ENCODE assay signal across 1 cellular context in genomic region chr15:68820205-68820588, GRCh38.
TF ChIP-seq lines count a peak whose summit lies in the region.

No MANE protein-coding gene starts in this region.

TF ChIP-seq in HepG2, 621 proteins besides CTCF, POLR2A, EP300 and RAD21 (continued from another document):
- TF ChIP-seq, protein P1, sequence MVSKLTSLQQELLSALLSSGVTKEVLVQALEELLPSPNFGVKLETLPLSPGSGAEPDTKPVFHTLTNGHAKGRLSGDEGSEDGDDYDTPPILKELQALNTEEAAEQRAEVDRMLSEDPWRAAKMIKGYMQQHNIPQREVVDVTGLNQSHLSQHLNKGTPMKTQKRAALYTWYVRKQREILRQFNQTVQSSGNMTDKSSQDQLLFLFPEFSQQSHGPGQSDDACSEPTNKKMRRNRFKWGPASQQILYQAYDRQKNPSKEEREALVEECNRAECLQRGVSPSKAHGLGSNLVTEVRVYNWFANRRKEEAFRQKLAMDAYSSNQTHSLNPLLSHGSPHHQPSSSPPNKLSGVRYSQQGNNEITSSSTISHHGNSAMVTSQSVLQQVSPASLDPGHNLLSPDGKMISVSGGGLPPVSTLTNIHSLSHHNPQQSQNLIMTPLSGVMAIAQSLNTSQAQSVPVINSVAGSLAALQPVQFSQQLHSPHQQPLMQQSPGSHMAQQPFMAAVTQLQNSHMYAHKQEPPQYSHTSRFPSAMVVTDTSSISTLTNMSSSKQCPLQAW (CRISPR knock-in tag; IDR thresholded peaks at IDR 0.05) = no peak
- TF ChIP-seq, protein P2, sequence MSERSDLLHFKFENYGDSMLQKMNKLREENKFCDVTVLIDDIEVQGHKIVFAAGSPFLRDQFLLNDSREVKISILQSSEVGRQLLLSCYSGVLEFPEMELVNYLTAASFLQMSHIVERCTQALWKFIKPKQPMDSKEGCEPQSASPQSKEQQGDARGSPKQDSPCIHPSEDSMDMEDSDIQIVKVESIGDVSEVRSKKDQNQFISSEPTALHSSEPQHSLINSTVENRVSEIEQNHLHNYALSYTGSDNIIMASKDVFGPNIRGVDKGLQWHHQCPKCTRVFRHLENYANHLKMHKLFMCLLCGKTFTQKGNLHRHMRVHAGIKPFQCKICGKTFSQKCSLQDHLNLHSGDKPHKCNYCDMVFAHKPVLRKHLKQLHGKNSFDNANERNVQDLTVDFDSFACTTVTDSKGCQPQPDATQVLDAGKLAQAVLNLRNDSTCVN (CRISPR knock-in tag; IDR thresholded peaks at IDR 0.05; ENCODE audit: borderline replicate concordance) = no peak
- TF ChIP-seq KDM1A (CRISPR knock-in tag; IDR thresholded peaks at IDR 0.05) (no peak), ZNF30 (CRISPR knock-in tag; IDR thresholded peaks at IDR 0.05) (no peak), THYN1 (CRISPR knock-in tag; IDR thresholded peaks at IDR 0.05; ENCODE audit: borderline replicate concordance, low read depth) (no peak), ZNF687 (CRISPR knock-in tag; IDR thresholded peaks at IDR 0.05) (peak; percentile 8; the same call in 1 of the 2 replicates), HOXA7 (CRISPR knock-in tag; IDR thresholded peaks at IDR 0.05) (no peak), NFKB2 (CRISPR knock-in tag; IDR thresholded peaks at IDR 0.05; ENCODE audit: borderline replicate concordance) (no peak), TCF7L2 (IDR thresholded peaks at IDR 0.05; ENCODE audit: low read depth, low read length) (no peak), MEIS2 (CRISPR knock-in tag; IDR thresholded peaks at IDR 0.05) (no peak), KDM3A (CRISPR knock-in tag; IDR thresholded peaks at IDR 0.05; ENCODE audit: low read depth) (no peak), RBFOX2 (IDR thresholded peaks at IDR 0.05; ENCODE audit: low read depth, low read length) (peak; percentile 79), ETS1 (CRISPR knock-in tag; IDR thresholded peaks at IDR 0.05) (0 out of 2 replicates have a peak, but pooled peaks have one; percentile 13), FOXK1 (CRISPR knock-in tag; IDR thresholded peaks at IDR 0.05; ENCODE audit: borderline replicate concordance, low read depth) (0 out of 2 replicates have a peak, but pooled peaks have one; percentile 2), ZNF550 (CRISPR knock-in tag; IDR thresholded peaks at IDR 0.05; ENCODE audit: borderline replicate concordance) (no peak), ZNF501 (CRISPR knock-in tag; IDR thresholded peaks at IDR 0.05) (no peak), SRY (CRISPR knock-in tag; IDR thresholded peaks at IDR 0.05) (0 out of 2 replicates have a peak, but pooled peaks have one; percentile 38), CERS6 (CRISPR knock-in tag; IDR thresholded peaks at IDR 0.05) (no peak), ARID3A (IDR thresholded peaks at IDR 0.05; ENCODE audit: low read depth, low read length) (no peak), ZBTB38 (CRISPR knock-in tag; IDR thresholded peaks at IDR 0.05) (no peak; the same call in 1 of the 2 replicates), SOX5 (CRISPR knock-in tag; IDR thresholded peaks at IDR 0.05; ENCODE audit: borderline replicate concordance) (no peak), KLF6 (CRISPR knock-in tag; IDR thresholded peaks at IDR 0.05) (no peak), HMG20A (CRISPR knock-in tag; IDR thresholded peaks at IDR 0.05; ENCODE audit: borderline replicate concordance) (no peak), ZNF44 (CRISPR knock-in tag; IDR thresholded peaks at IDR 0.05) (no peak), HNRNPLL (IDR thresholded peaks at IDR 0.05; ENCODE audit: low read depth, low read length, poor library complexity, severe bottlenecking) (peak; percentile 17), MLX (CRISPR knock-in tag; IDR thresholded peaks at IDR 0.05) (no peak), ZNF20 (CRISPR knock-in tag; IDR thresholded peaks at IDR 0.05) (no peak), ZNF343 (CRISPR knock-in tag; IDR thresholded peaks at IDR 0.05) (0 out of 2 replicates have a peak, but pooled peaks have one; percentile 30), ZNF777 (CRISPR knock-in tag; IDR thresholded peaks at IDR 0.05) (no peak), RNF2 (conservative IDR thresholded peaks at IDR 0.05; ENCODE audit: low read depth) (no peak), AFF4 (CRISPR knock-in tag; IDR thresholded peaks at IDR 0.05) (no peak)
- TF ChIP-seq, protein P3, sequence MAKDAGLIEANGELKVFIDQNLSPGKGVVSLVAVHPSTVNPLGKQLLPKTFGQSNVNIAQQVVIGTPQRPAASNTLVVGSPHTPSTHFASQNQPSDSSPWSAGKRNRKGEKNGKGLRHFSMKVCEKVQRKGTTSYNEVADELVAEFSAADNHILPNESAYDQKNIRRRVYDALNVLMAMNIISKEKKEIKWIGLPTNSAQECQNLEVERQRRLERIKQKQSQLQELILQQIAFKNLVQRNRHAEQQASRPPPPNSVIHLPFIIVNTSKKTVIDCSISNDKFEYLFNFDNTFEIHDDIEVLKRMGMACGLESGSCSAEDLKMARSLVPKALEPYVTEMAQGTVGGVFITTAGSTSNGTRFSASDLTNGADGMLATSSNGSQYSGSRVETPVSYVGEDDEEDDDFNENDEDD (CRISPR knock-in tag; IDR thresholded peaks at IDR 0.05; ENCODE audit: borderline replicate concordance) = no peak
- TF ChIP-seq, protein P4, sequence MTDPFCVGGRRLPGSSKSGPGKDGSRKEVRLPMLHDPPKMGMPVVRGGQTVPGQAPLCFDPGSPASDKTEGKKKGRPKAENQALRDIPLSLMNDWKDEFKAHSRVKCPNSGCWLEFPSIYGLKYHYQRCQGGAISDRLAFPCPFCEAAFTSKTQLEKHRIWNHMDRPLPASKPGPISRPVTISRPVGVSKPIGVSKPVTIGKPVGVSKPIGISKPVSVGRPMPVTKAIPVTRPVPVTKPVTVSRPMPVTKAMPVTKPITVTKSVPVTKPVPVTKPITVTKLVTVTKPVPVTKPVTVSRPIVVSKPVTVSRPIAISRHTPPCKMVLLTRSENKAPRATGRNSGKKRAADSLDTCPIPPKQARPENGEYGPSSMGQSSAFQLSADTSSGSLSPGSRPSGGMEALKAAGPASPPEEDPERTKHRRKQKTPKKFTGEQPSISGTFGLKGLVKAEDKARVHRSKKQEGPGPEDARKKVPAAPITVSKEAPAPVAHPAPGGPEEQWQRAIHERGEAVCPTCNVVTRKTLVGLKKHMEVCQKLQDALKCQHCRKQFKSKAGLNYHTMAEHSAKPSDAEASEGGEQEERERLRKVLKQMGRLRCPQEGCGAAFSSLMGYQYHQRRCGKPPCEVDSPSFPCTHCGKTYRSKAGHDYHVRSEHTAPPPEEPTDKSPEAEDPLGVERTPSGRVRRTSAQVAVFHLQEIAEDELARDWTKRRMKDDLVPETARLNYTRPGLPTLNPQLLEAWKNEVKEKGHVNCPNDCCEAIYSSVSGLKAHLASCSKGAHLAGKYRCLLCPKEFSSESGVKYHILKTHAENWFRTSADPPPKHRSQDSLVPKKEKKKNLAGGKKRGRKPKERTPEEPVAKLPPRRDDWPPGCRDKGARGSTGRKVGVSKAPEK (CRISPR knock-in tag; IDR thresholded peaks at IDR 0.05; ENCODE audit: borderline replicate concordance) = no peak
- TF ChIP-seq, protein P5, sequence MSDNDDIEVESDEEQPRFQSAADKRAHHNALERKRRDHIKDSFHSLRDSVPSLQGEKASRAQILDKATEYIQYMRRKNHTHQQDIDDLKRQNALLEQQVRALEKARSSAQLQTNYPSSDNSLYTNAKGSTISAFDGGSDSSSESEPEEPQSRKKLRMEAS (IDR thresholded peaks at IDR 0.05) = 0 out of 2 replicates have a peak, but pooled peaks have one; percentile 40
